Comparison of ENCODE assay signal across 19 cellular contexts in the genomic region with DNA sequence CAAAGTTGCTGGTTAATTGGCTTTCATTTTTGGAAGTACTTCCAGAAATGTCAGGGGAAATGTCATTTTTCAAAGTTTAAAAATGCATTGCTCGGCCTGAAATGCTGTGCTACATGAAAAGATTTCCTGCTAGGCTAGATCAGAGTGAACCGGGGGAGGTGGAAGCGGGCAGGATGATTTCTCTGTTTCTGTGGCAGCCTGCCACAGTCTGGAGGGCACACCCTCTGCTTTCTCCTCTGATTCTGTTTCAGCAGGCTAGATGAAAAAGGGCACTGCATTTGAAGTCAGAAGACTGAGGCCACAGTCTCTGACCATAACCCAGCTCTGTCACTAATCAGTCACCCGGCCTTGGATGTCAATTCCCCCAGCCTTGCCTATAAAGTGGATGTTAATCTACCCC. TPM values are rescaled to one million over a fixed set of nuclear protein-coding genes. Genes with fewer than 3 reads are reported as not detected.
A peak's percentile ranks its signal among the peaks of the same experiment; 100 is the strongest.
DNase-seq lines count a peak whose midpoint lies in the region; ATAC-seq and TF ChIP-seq lines count a peak whose summit lies in the region.
"Had no signal": no experiment of that assay in that cellular context is flagged by ENCODE, and none has a peak within 500 bp of the region (broad histone marks: within the 10 kb centered on the region; RNA-seq: fewer than 3 reads in every experiment).

No MANE protein-coding gene starts in this region.

- no peaks in the 10 kb centered on the region for H3K79me2 ChIP-seq in hepatocyte

- H3K4me3 ChIP-seq in left lung: no peak overlapping the region
- H3K4me3 ChIP-seq in hepatocyte: no peak overlapping the region
- H3K4me3 ChIP-seq: psoas muscle had no signal

- no peak for TF ChIP-seq CTCF in left lung (IDR thresholded peaks at IDR 0.05)
- no peak for TF ChIP-seq CTCF in hepatocyte (IDR thresholded peaks at IDR 0.05; ENCODE audit: poor library complexity)

- H4K20me1 ChIP-seq in hepatocyte (ENCODE audit: insufficient read depth, poor library complexity, severe bottlenecking): no peaks in the 10 kb centered on the region

- no peaks in the 10 kb centered on the region for H3K27me3 Mint-ChIP-seq in activated naive CD8-positive, alpha-beta T cell treated with anti-CD3 and anti-CD28 coated beads, Interleukin-2, amount 50 U/mL, for 24 hours

- intact Hi-C loops in left lung (cut with DNase I): no loop called here

- peak in 5 of 6 experiments; percentile 2 to 47 (median 46) for DNase-seq in stimulated activated naive CD4-positive, alpha-beta T cell (lab: John Stamatoyannopoulos, UW)
- no peak for DNase-seq in stimulated activated naive CD4-positive, alpha-beta T cell treated with Interleukin-2 at 50 U/mL for 16 hours (lab: John Stamatoyannopoulos, UW)
- DNase-seq in activated naive CD8-positive, alpha-beta T cell treated with anti-CD3 and anti-CD28 coated beads, Interleukin-2, amount 50 U/mL, for 24 hours: no peak
- peak in 1 of 2 donors; percentile 13 for DNase-seq in left lung
- no peak for DNase-seq in hepatocyte (ENCODE audit: low spot score)
- DNase-seq in OCI-M2 (lab: John Stamatoyannopoulos, UW; ENCODE audit: unreplicated experiment): no peak
- DNase-seq in EL: no peak
- no peak for DNase-seq in NCI-H1105 (lab: John Stamatoyannopoulos, UW)
- DNase-seq: activated CD4-positive, alpha-beta T cell treated with anti-CD3 and anti-CD28 coated beads, Interleukin-2, amount 10 ng/mL, durations not matched to agents 24 days and 14 days; psoas muscle; stimulated activated CD4-positive, alpha-beta T cell treated with anti-CD3 and anti-CD28 coated beads, Interleukin-2, amount 100 ng/mL, for 48 hours; T-helper 2 cell had no signal

- 88% methylated on average over 4 of the region's 4 CpGs for WGBS in hepatocyte (ENCODE audit: low lambda C conversion rate, missing lambda C conversion rate)

- no peaks in the 10 kb centered on the region for H3K9me2 ChIP-seq in hepatocyte (replicated peaks; ENCODE audit: insufficient read depth)

- H2AFZ ChIP-seq in hepatocyte: no peak overlapping the region

- H3K27ac ChIP-seq in left lung (no peak overlapping the region), hepatocyte (no peak overlapping the region)
- H3K27ac ChIP-seq: epithelial cell of prostate, HL-60, psoas muscle had no signal

- H3K27ac Mint-ChIP-seq in activated naive CD8-positive, alpha-beta T cell treated with anti-CD3 and anti-CD28 coated beads, Interleukin-2, amount 50 U/mL, for 24 hours: no peak overlapping the region
- H3K27ac Mint-ChIP-seq: activated CD4-positive, alpha-beta T cell treated with anti-CD3 and anti-CD28 coated beads, Interleukin-2, amount 10 ng/mL, durations not matched to agents 24 days and 14 days; activated T-helper 1 cell treated with anti-CD3 and anti-CD28 coated beads, Interleukin-12 subunit alpha, Interleukin-12 subunit beta, Interleukin-2, Interleukin-4 antibody, amounts not matched to agents 30 ng/mL and 10 ng/mL and 1 ng/mL, durations not matched to agents 14 hours and 24 hours and 36 hours; stimulated activated effector memory CD8-positive, alpha-beta T cell treated with anti-CD3 and anti-CD28 coated beads, Interleukin-12 subunit alpha, Interleukin-12 subunit beta, amount 100 ng/mL, for 72 hours had no signal

- H3K4me3 Mint-ChIP-seq in activated naive CD8-positive, alpha-beta T cell treated with anti-CD3 and anti-CD28 coated beads, Interleukin-2, amount 50 U/mL, for 24 hours: no peak overlapping the region
- H3K4me3 Mint-ChIP-seq: activated CD4-positive, alpha-beta T cell treated with anti-CD3 and anti-CD28 coated beads, Interleukin-2, amount 10 ng/mL, durations not matched to agents 24 days and 14 days; activated T-helper 1 cell treated with anti-CD3 and anti-CD28 coated beads, Interleukin-12 subunit alpha, Interleukin-12 subunit beta, Interleukin-2, Interleukin-4 antibody, amounts not matched to agents 30 ng/mL and 10 ng/mL and 1 ng/mL, durations not matched to agents 14 hours and 24 hours and 36 hours; CD8-positive, alpha-beta memory T cell; stimulated activated effector memory CD8-positive, alpha-beta T cell treated with anti-CD3 and anti-CD28 coated beads, Interleukin-12 subunit alpha, Interleukin-12 subunit beta, amount 100 ng/mL, for 72 hours had no signal

- H3K9me3 Mint-ChIP-seq in activated naive CD8-positive, alpha-beta T cell treated with anti-CD3 and anti-CD28 coated beads, Interleukin-2, amount 50 U/mL, for 24 hours: no peaks in the 10 kb centered on the region
- H3K9me3 Mint-ChIP-seq: activated CD4-positive, alpha-beta T cell treated with anti-CD3 and anti-CD28 coated beads, Interleukin-2, amount 10 ng/mL, durations not matched to agents 24 days and 14 days; activated T-helper 1 cell treated with anti-CD3 and anti-CD28 coated beads, Interleukin-12 subunit alpha, Interleukin-12 subunit beta, Interleukin-2, Interleukin-4 antibody, amounts not matched to agents 30 ng/mL and 10 ng/mL and 1 ng/mL, durations not matched to agents 14 hours and 24 hours and 36 hours; CD8-positive, alpha-beta memory T cell; stimulated activated effector memory CD8-positive, alpha-beta T cell treated with anti-CD3 and anti-CD28 coated beads, Interleukin-12 subunit alpha, Interleukin-12 subunit beta, amount 100 ng/mL, for 72 hours had no signal

- H3K36me3 ChIP-seq in left lung (no peaks in the 10 kb centered on the region), hepatocyte (replicated peaks; ENCODE audit: insufficient read depth, low read depth) (no peaks in the 10 kb centered on the region)

- H3K36me3 Mint-ChIP-seq in activated naive CD8-positive, alpha-beta T cell treated with anti-CD3 and anti-CD28 coated beads, Interleukin-2, amount 50 U/mL, for 24 hours (ENCODE audit: low read depth): no peaks in the 10 kb centered on the region
- H3K36me3 Mint-ChIP-seq: CD8-positive, alpha-beta memory T cell; stimulated activated effector memory CD8-positive, alpha-beta T cell treated with anti-CD3 and anti-CD28 coated beads, Interleukin-12 subunit alpha, Interleukin-12 subunit beta, amount 100 ng/mL, for 72 hours had no signal

- peak; percentile 46 for ATAC-seq in activated naive CD8-positive, alpha-beta T cell treated with anti-CD3 and anti-CD28 coated beads, Interleukin-2, amount 50 U/mL, for 24 hours
- ATAC-seq in left lung: peak; percentile 76
- ATAC-seq: psoas muscle; stimulated activated effector memory CD8-positive, alpha-beta T cell treated with anti-CD3 and anti-CD28 coated beads, Interleukin-12 subunit alpha, Interleukin-12 subunit beta, amount 100 ng/mL, for 72 hours had no signal

- H3K27me3 ChIP-seq in left lung: no peaks in the 10 kb centered on the region
- no peaks in the 10 kb centered on the region for H3K27me3 ChIP-seq in hepatocyte

- peaks cover 12% of the 10 kb centered on the region for H3K4me1 Mint-ChIP-seq in activated naive CD8-positive, alpha-beta T cell treated with anti-CD3 and anti-CD28 coated beads, Interleukin-2, amount 50 U/mL, for 24 hours
- H3K4me1 Mint-ChIP-seq: activated CD4-positive, alpha-beta T cell treated with anti-CD3 and anti-CD28 coated beads, Interleukin-2, amount 10 ng/mL, durations not matched to agents 24 days and 14 days; stimulated activated effector memory CD8-positive, alpha-beta T cell treated with anti-CD3 and anti-CD28 coated beads, Interleukin-12 subunit alpha, Interleukin-12 subunit beta, amount 100 ng/mL, for 72 hours had no signal

- H3K4me1 ChIP-seq in left lung (no peaks in the 10 kb centered on the region), hepatocyte (ENCODE audit: insufficient read depth) (no peaks in the 10 kb centered on the region)
- H3K4me1 ChIP-seq: psoas muscle had no signal

- H3K4me2 ChIP-seq in hepatocyte: no peak overlapping the region

- no peaks in the 10 kb centered on the region for H3K9me3 ChIP-seq in left lung
- no peaks in the 10 kb centered on the region for H3K9me3 ChIP-seq in hepatocyte (ENCODE audit: low read depth)
- H3K9me3 ChIP-seq: psoas muscle had no signal

RNA-seq across cellular contexts. Expression of a gene that starts 56.0 kb away (rescaled TPM):
- total RNA-seq in left lung (not detected), hepatocyte (0.20 and 0.50 TPM in 2 replicates)
- 0.47 TPM in 1 of 2 replicates, not detected in the other for polyA plus RNA-seq in hepatocyte
- total RNA-seq: CD8-positive, alpha-beta memory T cell; mesenteric fat pad; OCI-LY7; psoas muscle had no signal
- polyA plus RNA-seq: CD8-positive, alpha-beta memory T cell; psoas muscle had no signal

Comparison
In these comparisons a context has a peak if more than half of its experiments do, and no peak if none do; other contexts are left out.
1. DNase-seq: peak in stimulated activated naive CD4-positive, alpha-beta T cell (5 of 6); none in stimulated activated naive CD4-positive, alpha-beta T cell treated with Interleukin-2 at 50 U/mL for 16 hours (single experiment), activated naive CD8-positive, alpha-beta T cell treated with anti-CD3 and anti-CD28 coated beads, Interleukin-2, amount 50 U/mL, for 24 hours (single experiment), hepatocyte (single experiment), OCI-M2 (single experiment), EL (single experiment) and NCI-H1105 (single experiment).